Comparison of ENCODE assay signal across 25 cellular contexts in the genomic region with DNA sequence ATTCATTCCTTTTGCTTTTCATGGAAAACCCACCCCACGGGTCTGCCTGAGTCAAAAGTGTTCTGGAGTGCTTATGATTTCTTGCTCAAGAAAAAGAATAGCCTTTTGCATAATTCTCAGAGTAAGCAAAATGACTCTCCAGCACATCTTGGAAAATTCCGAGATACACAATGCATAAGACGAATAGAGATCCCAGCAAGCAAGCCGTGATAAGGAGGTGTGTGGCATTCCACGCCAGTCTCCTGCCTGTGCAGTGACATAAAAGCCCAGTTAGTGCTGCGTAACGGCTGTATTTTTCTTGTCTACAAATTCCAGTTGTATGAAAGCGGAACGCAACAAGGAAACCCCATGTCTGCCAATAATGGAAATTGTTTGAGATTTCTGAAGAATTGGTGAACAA.
"Had no signal": no experiment of that assay in that cellular context is flagged by ENCODE, and none has a peak within 500 bp of the region (broad histone marks: within the 10 kb centered on the region; RNA-seq: fewer than 3 reads in every experiment).

No MANE protein-coding gene starts in this region.

- DNase-seq: heart right ventricle; islet precursor cell; lower lobe of right lung; mammary epithelial cell; mesenchymal stem cell; naive thymus-derived CD8-positive, alpha-beta T cell; occipital lobe; psoas muscle; sigmoid colon; small intestine; stimulated activated CD4-positive, alpha-beta T cell treated with anti-CD3 and anti-CD28 coated beads, Interleukin-1b, Interleukin-23, amount 100 ng/mL, for 48 hours; stimulated activated CD4-positive, alpha-beta T cell treated with anti-CD3 and anti-CD28 coated beads, Interleukin-2, amount 100 ng/mL, for 48 hours; stimulated activated CD4-positive, alpha-beta T cell treated with anti-CD3 and anti-CD28 coated beads, Interleukin-4, amount 100 ng/mL, for 4 hours; stimulated activated naive B cell treated with anti-CD40 and anti-IgM and Interleukin-4, amounts not matched to agents 10 μg/mL and 1 μg/mL and 100 μg/mL, for 72 hours; stimulated activated naive CD8-positive, alpha-beta T cell treated with anti-CD3 and anti-CD28 coated beads, Interleukin-15, Interleukin-2, amounts not matched to agents 100 U/mL and 50 U/mL, for 24 hours; stomach; tibial artery; upper lobe of right lung had no signal

- H3K27me3 ChIP-seq: heart right ventricle, hepatocyte, neural progenitor cell, neutrophil, sigmoid colon, stomach, suprapubic skin, tibial artery, upper lobe of right lung had no signal

- H3K27ac ChIP-seq: hepatocyte, lower lobe of right lung, neural progenitor cell, neutrophil, parathyroid adenoma, psoas muscle, sigmoid colon, stomach, suprapubic skin, thoracic aorta, tibial artery, upper lobe of right lung had no signal

- ATAC-seq: left lobe of liver; lower lobe of right lung; naive thymus-derived CD8-positive, alpha-beta T cell; psoas muscle; stimulated activated naive B cell treated with anti-CD40 and anti-IgM and Interleukin-4, amounts not matched to agents 10 μg/mL and 1 μg/mL and 100 μg/mL, for 72 hours; stimulated activated naive CD8-positive, alpha-beta T cell treated with anti-CD3 and anti-CD28 coated beads, Interleukin-15, Interleukin-2, amounts not matched to agents 100 U/mL and 50 U/mL, for 24 hours; upper lobe of right lung had no signal

- H3K4me3 ChIP-seq: heart right ventricle, hepatocyte, lower lobe of right lung, neural progenitor cell, psoas muscle, sigmoid colon, stomach, suprapubic skin, thoracic aorta, tibial artery, upper lobe of right lung had no signal
